ENCODE assay signal across 8 cellular contexts in genomic region chr18:7566587-7567486, GRCh38. TPM values are rescaled to one million over a fixed set of nuclear protein-coding genes. Genes with fewer than 3 reads are reported as not detected.
A peak's percentile ranks its signal among the peaks of the same experiment; 100 is the strongest.
DNase-seq lines count a peak whose midpoint lies in the region; ATAC-seq and TF ChIP-seq lines count a peak whose summit lies in the region.

Gene PTPRM, plus strand, starts transcription at chr18:7567316. Its CDS starts 503 bp downstream, at chr18:7567819.

- peak; percentile 75 for DNase-seq in Caki2 (ENCODE audit: low read depth)
- DNase-seq in SK-N-DZ (ENCODE audit: low spot score) = peak; percentile 59
- peak; percentile 49 for DNase-seq in astrocyte of the cerebellum (ENCODE audit: low read depth)
- peak; percentile 93 for DNase-seq in left ventricle myocardium inferior
- peak in 1 of 2 donors; percentile 92 for DNase-seq in vagina (ENCODE audit: extremely low spot score in 2 of 2)

- peaks cover 84% of the 10 kb centered on the region for H3K4me1 ChIP-seq in left ventricle myocardium inferior
- H3K4me1 ChIP-seq in parathyroid adenoma = peaks cover 8% of the 10 kb centered on the region
- H3K4me1 ChIP-seq in vagina = peaks cover 21% of the 10 kb centered on the region

- H3K9ac ChIP-seq in parathyroid adenoma = peak within 1 kb of the TSS; percentile 48

- H3K36me3 ChIP-seq in left ventricle myocardium inferior (no peaks in the 10 kb centered on the region), parathyroid adenoma (ENCODE audit: control insufficient read depth, insufficient read depth, low read length) (no peaks in the 10 kb centered on the region), vagina (no peaks in the 10 kb centered on the region)

- peak within 1 kb of the TSS; percentile 95 for H2AFZ ChIP-seq in parathyroid adenoma

- H3K4me3 ChIP-seq in astrocyte of the cerebellum (ENCODE audit: low read depth, low read length) (peak within 1 kb of the TSS; percentile 67), left ventricle myocardium inferior (peak within 1 kb of the TSS; percentile 84), parathyroid adenoma (ENCODE audit: low read depth, low read length) (peak within 1 kb of the TSS; percentile 75), vagina (peak within 1 kb of the TSS; percentile 84 to 87)

- peak within 1 kb of the TSS; percentile 100 for H3K27ac ChIP-seq in left ventricle myocardium inferior (replicated peaks)
- peak within 1 kb of the TSS; percentile 75 for H3K27ac ChIP-seq in parathyroid adenoma
- peak within 1 kb of the TSS; percentile 98 for H3K27ac ChIP-seq in vagina

- H3K4me2 ChIP-seq in parathyroid adenoma (ENCODE audit: low read length) = peak within 1 kb of the TSS; percentile 85

- H3K79me2 ChIP-seq in parathyroid adenoma = peaks cover 4% of the 10 kb centered on the region

- no peaks in the 10 kb centered on the region for H3K27me3 ChIP-seq in left ventricle myocardium inferior (ENCODE audit: low read depth)
- H3K27me3 ChIP-seq in parathyroid adenoma (ENCODE audit: control insufficient read depth, insufficient read depth, low read length) = no peaks in the 10 kb centered on the region
- H3K27me3 ChIP-seq in vagina = no peaks in the 10 kb centered on the region

- peak in 1 of 2 donors; percentile 80 for TF ChIP-seq POLR2A in vagina (IDR thresholded peaks at IDR 0.05)

- TF ChIP-seq CTCF in astrocyte of the cerebellum (IDR thresholded peaks at IDR 0.05; ENCODE audit: low read depth, low read length, missing control alignments) (no peak), left ventricle myocardium inferior (IDR thresholded peaks at IDR 0.05; ENCODE audit: borderline replicate concordance) (peak; percentile 52), parathyroid adenoma (IDR thresholded peaks at IDR 0.05) (no peak), vagina (IDR thresholded peaks at IDR 0.05) (no peak)

- intact Hi-C loops in left ventricle myocardium inferior (cut with micrococcal nuclease) (no loop called here), vagina (cut with DNase I) (no loop called here)

- no peaks in the 10 kb centered on the region for H3K9me3 ChIP-seq in left ventricle myocardium inferior (replicated peaks)
- H3K9me3 ChIP-seq in parathyroid adenoma (ENCODE audit: control insufficient read depth, low read length) = no peaks in the 10 kb centered on the region
- no peaks in the 10 kb centered on the region for H3K9me3 ChIP-seq in vagina

- ATAC-seq in GM21381 (IDR thresholded peaks at IDR 0.05; ENCODE audit: unreplicated experiment) (peak; percentile 96), HG03575 (IDR thresholded peaks at IDR 0.05; ENCODE audit: extremely low read depth, insufficient number of reproducible peaks, low FRiP score, unreplicated experiment) (peak; percentile 45)

- in situ Hi-C loops in Caki2 (cut with HindIII; ENCODE audit: low pct_unique_long_range_greater_than_20kb, low sequenced_read_pairs) (no loop called here), astrocyte of the cerebellum (cut with HindIII; ENCODE audit: low sequenced_read_pairs) (no loop called here)

RNA-seq across cellular contexts. Expression of gene PTPRM, which starts in this region (rescaled TPM):
- 3.7 and 29.1 TPM in 2 replicates for total RNA-seq in Caki2 (2014; rRNA removed; shearing (Covaris generic); ENCODE audit: low replicate concordance)
- polyA plus RNA-seq in SK-N-DZ (2014; cell fraction: cytosol; rRNA removed) = 3.1 and 3.8 TPM in 2 replicates
- 3.4 and 9.7 TPM in 2 replicates for polyA plus RNA-seq in SK-N-DZ (2014; cell fraction: nucleus; rRNA removed)
- total RNA-seq in left ventricle myocardium inferior (132 TPM), vagina (60.2 TPM)
